In genomic region chr1:42925132-42925769, GRCh38 we compare ENCODE assay signal across 8 cellular contexts.
DNase-seq lines count a peak whose midpoint lies in the region; ATAC-seq and TF ChIP-seq lines count a peak whose summit lies in the region.

No MANE protein-coding gene starts in this region.

- H3K79me2 ChIP-seq in OCI-LY1 (ENCODE audit: insufficient read depth, low read length), result no peaks in the 10 kb centered on the region

- H3K27ac ChIP-seq in OCI-LY1 (ENCODE audit: low read depth, low read length, poor library complexity, severe bottlenecking), result peak overlapping the region; percentile 84
- H3K27ac ChIP-seq in rectal smooth muscle tissue (ENCODE audit: low read depth, low read length), result peak overlapping the region; percentile 97

- H3K9me2 ChIP-seq in OCI-LY1 (ENCODE audit: low read depth, low read length), result no peaks in the 10 kb centered on the region

- peak overlapping the region; percentile 99 for H3K4me2 ChIP-seq in OCI-LY1 (ENCODE audit: low read length)

- peaks cover 22% of the 10 kb centered on the region for H3K4me1 ChIP-seq in OCI-LY1 (ENCODE audit: insufficient read depth, low read length, severe bottlenecking)
- H3K4me1 ChIP-seq in endocrine pancreas (ENCODE audit: control insufficient read depth, insufficient read depth, low read length), result peaks cover 4% of the 10 kb centered on the region
- H3K4me1 ChIP-seq in rectal smooth muscle tissue (ENCODE audit: control insufficient read depth, insufficient read depth, low read length), result peaks cover 2% of the 10 kb centered on the region

- H3K4me3 ChIP-seq in OCI-LY1 (ENCODE audit: low read depth, low read length, poor library complexity, severe bottlenecking) (peak overlapping the region; percentile 78), endocrine pancreas (ENCODE audit: control insufficient read depth, insufficient read depth, low read length) (no peak overlapping the region), rectal smooth muscle tissue (ENCODE audit: low read length) (peak overlapping the region; percentile 96)

- H3K27me3 ChIP-seq in OCI-LY1 (ENCODE audit: insufficient read depth, low read length) (no peaks in the 10 kb centered on the region), endocrine pancreas (ENCODE audit: control insufficient read depth, insufficient read depth, low read length) (no peaks in the 10 kb centered on the region), rectal smooth muscle tissue (ENCODE audit: control insufficient read depth, insufficient read depth, low read length) (no peaks in the 10 kb centered on the region)

- in situ Hi-C loops in GM13976 (cut with MboI; ENCODE audit: low sequenced_read_pairs, unreplicated experiment), result no loop called here
- in situ Hi-C loops in GM13977 (cut with MboI; ENCODE audit: low pct_unique_long_range_greater_than_20kb, low sequenced_read_pairs, unreplicated experiment), result no loop called here

- H2AFZ ChIP-seq in OCI-LY1 (ENCODE audit: low read length), result no peak overlapping the region

- no peaks in the 10 kb centered on the region for H4K20me1 ChIP-seq in OCI-LY1 (ENCODE audit: insufficient read depth, low read length)

- no peak for ATAC-seq in GM19397 (IDR thresholded peaks at IDR 0.05; ENCODE audit: unreplicated experiment)
- ATAC-seq in GM19463 (IDR thresholded peaks at IDR 0.05; ENCODE audit: unreplicated experiment), result no peak

- peaks cover 14% of the 10 kb centered on the region for H3F3A ChIP-seq in OCI-LY1 (ENCODE audit: insufficient read depth, low read length)

- DNase-seq in GM13976 (ENCODE audit: low spot score) (peak; percentile 16), GM13977 (ENCODE audit: low spot score) (no peak), globus pallidus (ENCODE audit: low spot score) (no peak)

- H3K9me3 ChIP-seq in OCI-LY1 (ENCODE audit: low read length), result no peaks in the 10 kb centered on the region
- no peaks in the 10 kb centered on the region for H3K9me3 ChIP-seq in endocrine pancreas (ENCODE audit: control insufficient read depth, low read length)

- H3K9ac ChIP-seq in OCI-LY1 (ENCODE audit: low read length) (peak overlapping the region; percentile 77), endocrine pancreas (ENCODE audit: control insufficient read depth, insufficient read depth, low read length) (peak overlapping the region; percentile 51), rectal smooth muscle tissue (ENCODE audit: low read length) (peak overlapping the region; percentile 73)

- TF ChIP-seq CTCF in GM13976 (IDR thresholded peaks at IDR 0.05; ENCODE audit: borderline replicate concordance, control extremely low read depth, extremely low read depth, insufficient read depth, missing control alignments) (no peak), OCI-LY1 (IDR thresholded peaks at IDR 0.05; ENCODE audit: low read length) (no peak), GM13977 (IDR thresholded peaks at IDR 0.05; ENCODE audit: extremely low read depth, insufficient read depth, missing control alignments) (no peak)

- peaks cover 53% of the 10 kb centered on the region for H3K36me3 ChIP-seq in OCI-LY1 (ENCODE audit: insufficient read depth, low read length)
- H3K36me3 ChIP-seq in endocrine pancreas (ENCODE audit: control insufficient read depth, insufficient read depth, low read length), result peaks cover 3% of the 10 kb centered on the region
- peaks cover 26% of the 10 kb centered on the region for H3K36me3 ChIP-seq in rectal smooth muscle tissue (ENCODE audit: control insufficient read depth, insufficient read depth, low read length)
